Comparison of ENCODE assay signal across 31 cellular contexts in genomic region chr13:58376775-58377174, GRCh38.
A peak's percentile ranks its signal among the peaks of the same experiment; 100 is the strongest.
DNase-seq lines count a peak whose midpoint lies in the region; ATAC-seq, FAIRE-seq and TF ChIP-seq lines count a peak whose summit lies in the region.
"Had no signal": no experiment of that assay in that cellular context is flagged by ENCODE, and none has a peak within 500 bp of the region (broad histone marks: within the 10 kb centered on the region; RNA-seq: fewer than 3 reads in every experiment).

No MANE protein-coding gene starts in this region.

- no peak for TF ChIP-seq POLR2A in heart left ventricle (IDR thresholded peaks at IDR 0.05)

- H3K4me1 ChIP-seq in GM23338 (ENCODE audit: insufficient read depth) (no peaks in the 10 kb centered on the region), OCI-LY3 (ENCODE audit: low read length) (peaks cover 36% of the 10 kb centered on the region), heart left ventricle (no peaks in the 10 kb centered on the region)
- H3K4me1 ChIP-seq: heart right ventricle, SJCRH30, stomach, vagina had no signal

- H3K27ac Mint-ChIP-seq in GM23338, result no peak overlapping the region
- H3K27ac Mint-ChIP-seq: activated naive CD4-positive, alpha-beta T cell treated with anti-CD3 and anti-CD28 coated beads, Interleukin-2, amount 50 U/mL, for 24 hours; activated T-helper 2 cell treated with anti-CD3 and anti-CD28 coated beads, Interferon-gamma antibody, Interleukin-2, Interleukin-4, amounts not matched to agents 10 μg/mL and 5 μg/mL and 100 μg/mL, durations not matched to agents 14 hours and 24 hours and 36 hours; CD4-positive, alpha-beta T cell had no signal

- no peaks in the 10 kb centered on the region for H3K36me3 ChIP-seq in GM23338 (ENCODE audit: insufficient read depth)
- peaks cover 7% of the 10 kb centered on the region for H3K36me3 ChIP-seq in OCI-LY3 (replicated peaks; ENCODE audit: low read depth, low read length)
- no peaks in the 10 kb centered on the region for H3K36me3 ChIP-seq in heart left ventricle
- H3K36me3 ChIP-seq: heart right ventricle, neutrophil, SJCRH30, stomach, vagina had no signal

- H3K4me1 Mint-ChIP-seq in GM23338, result no peaks in the 10 kb centered on the region
- H3K4me1 Mint-ChIP-seq: activated naive CD4-positive, alpha-beta T cell treated with anti-CD3 and anti-CD28 coated beads, Interleukin-2, amount 50 U/mL, for 24 hours had no signal

- H3K27me3 ChIP-seq in GM23338 (ENCODE audit: insufficient read depth), result no peaks in the 10 kb centered on the region
- H3K27me3 ChIP-seq in OCI-LY3 (ENCODE audit: low read depth, low read length), result no peaks in the 10 kb centered on the region
- no peaks in the 10 kb centered on the region for H3K27me3 ChIP-seq in heart left ventricle
- H3K27me3 ChIP-seq: heart right ventricle, neutrophil, SJCRH30, stomach, vagina had no signal

- H3K4me2 ChIP-seq in GM23338 (no peak overlapping the region), OCI-LY3 (ENCODE audit: low read length) (peak overlapping the region; percentile 53)
- H3K4me2 ChIP-seq: smooth muscle cell had no signal

- no peak overlapping the region for H3K27ac ChIP-seq in GM23338 (ENCODE audit: low read depth)
- H3K27ac ChIP-seq in OCI-LY3 (ENCODE audit: low read length), result peak overlapping the region; percentile 78
- H3K27ac ChIP-seq in heart left ventricle, result no peak overlapping the region
- H3K27ac ChIP-seq: dorsolateral prefrontal cortex, heart right ventricle, HL-60, neutrophil, SJCRH30, stomach, vagina, VCaP had no signal

- FAIRE-seq in GM18507 (lab: Jason Lieb, UNC), result peak; percentile 15
- FAIRE-seq: keratinocyte had no signal

- DNase-seq in GM18507 (ENCODE audit: extremely low spot score, insufficient read length, low read depth) (no peak), GM23338 (ENCODE audit: low spot score) (no peak), heart left ventricle (no peak)
- DNase-seq in stimulated activated naive CD8-positive, alpha-beta T cell treated with anti-CD3 and anti-CD28 coated beads, Interleukin-15, Interleukin-2, amounts not matched to agents 100 U/mL and 50 U/mL, for 24 hours, result no peak
- DNase-seq: activated CD4-positive, alpha-beta T cell treated with anti-CD3 and anti-CD28 coated beads for 4 hours; amniotic stem cell; CD4-positive, alpha-beta T cell; dorsolateral prefrontal cortex; H7; heart right ventricle; KBM-7; NCI-H1417 treated with DMSO at 0.1 percent for 48 hours; NCI-H2029 treated with DMSO at 0.1 percent for 48 hours; NCI-H526; posterior cingulate gyrus; right cardiac atrium; SJCRH30; stomach; T-helper 9 cell had no signal

- TF ChIP-seq CTCF in GM23338 (conservative IDR thresholded peaks at IDR 0.05; ENCODE audit: low read depth in 2 of 2) (no peak), OCI-LY3 (IDR thresholded peaks at IDR 0.05; ENCODE audit: low read depth, low read length) (no peak), heart left ventricle (IDR thresholded peaks at IDR 0.05) (no peak)

- no peak overlapping the region for H3K9ac ChIP-seq in OCI-LY3 (ENCODE audit: low read length)

- H3F3A ChIP-seq in GM23338 (replicated peaks; ENCODE audit: low read depth), result no peaks in the 10 kb centered on the region

- no peaks in the 10 kb centered on the region for H3K36me3 Mint-ChIP-seq in GM23338 (ENCODE audit: low read depth)
- H3K36me3 Mint-ChIP-seq: activated naive CD4-positive, alpha-beta T cell treated with anti-CD3 and anti-CD28 coated beads, Interleukin-2, amount 50 U/mL, for 24 hours had no signal

- H2AFZ ChIP-seq in GM23338, result 0 out of 2 replicates have a peak overlapping the region, but pooled peaks have one; percentile 60
- H2AFZ ChIP-seq in OCI-LY3 (ENCODE audit: low read depth, low read length), result no peak overlapping the region

- H3K27me3 Mint-ChIP-seq in GM23338 (ENCODE audit: insufficient read depth, low read depth, poor library complexity), result no peaks in the 10 kb centered on the region
- H3K27me3 Mint-ChIP-seq: activated naive CD4-positive, alpha-beta T cell treated with anti-CD3 and anti-CD28 coated beads, Interleukin-2, amount 50 U/mL, for 24 hours; CD4-positive, alpha-beta T cell had no signal

- intact Hi-C loops in heart left ventricle (cut with DNase I), result no loop called here

- H3K79me2 ChIP-seq in GM23338 (replicated peaks; ENCODE audit: insufficient read depth) (no peaks in the 10 kb centered on the region), OCI-LY3 (ENCODE audit: low read length) (no peaks in the 10 kb centered on the region)

- 89 to 92% (median 90%) methylated on average over 5 of the region's 5 CpGs for whole genome bisulfite sequencing in heart left ventricle, 4 donors

- H3K4me3 Mint-ChIP-seq in GM23338, result no peak overlapping the region
- H3K4me3 Mint-ChIP-seq: activated naive CD4-positive, alpha-beta T cell treated with anti-CD3 and anti-CD28 coated beads, Interleukin-2, amount 50 U/mL, for 24 hours; CD4-positive, alpha-beta T cell had no signal

- peaks cover 11% of the 10 kb centered on the region; the same call in 1 of the 2 replicates for H3K9me3 ChIP-seq in OCI-LY3 (ENCODE audit: insufficient read depth, low read length)
- H3K9me3 ChIP-seq in heart left ventricle, result peaks cover 0 to 3% (median 0%) of the 10 kb centered on the region in 12 donors
- H3K9me3 ChIP-seq: neutrophil, SJCRH30, vagina had no signal

- no peaks in the 10 kb centered on the region for H3K9me2 ChIP-seq in GM23338 (ENCODE audit: insufficient read depth)

- H3K4me3 ChIP-seq in GM23338 (no peak overlapping the region), OCI-LY3 (ENCODE audit: low read length) (peak overlapping the region; percentile 24; the same call in 1 of the 2 replicates), heart left ventricle (no peak overlapping the region)
- H3K4me3 ChIP-seq: dorsolateral prefrontal cortex, heart right ventricle, SJCRH30, smooth muscle cell, stomach, vagina had no signal

- ATAC-seq in GM23338, result no peak
- peak; percentile 77 for ATAC-seq in HG03565 (IDR thresholded peaks at IDR 0.05; ENCODE audit: unreplicated experiment)
- no peak for ATAC-seq in heart left ventricle
- ATAC-seq in HG03469 (IDR thresholded peaks at IDR 0.05; ENCODE audit: unreplicated experiment), result no peak
- no peak for ATAC-seq in stimulated activated naive CD8-positive, alpha-beta T cell treated with anti-CD3 and anti-CD28 coated beads, Interleukin-15, Interleukin-2, amounts not matched to agents 100 U/mL and 50 U/mL, for 24 hours
- ATAC-seq in HG03571 (IDR thresholded peaks at IDR 0.05; ENCODE audit: unreplicated experiment), result no peak
- ATAC-seq: heart right ventricle, right cardiac atrium had no signal

- H4K20me1 ChIP-seq in GM23338 (replicated peaks; ENCODE audit: insufficient read depth) (no peaks in the 10 kb centered on the region), OCI-LY3 (ENCODE audit: insufficient read depth, low read length) (no peaks in the 10 kb centered on the region)

- H3K9me3 Mint-ChIP-seq in GM23338, result no peaks in the 10 kb centered on the region; the same call in 2 of the 3 replicates
- H3K9me3 Mint-ChIP-seq: activated naive CD4-positive, alpha-beta T cell treated with anti-CD3 and anti-CD28 coated beads, Interleukin-2, amount 50 U/mL, for 24 hours had no signal

TF ChIP-seq in GM23338, 12 proteins besides CTCF, POLR2A, EP300 and RAD21:
- no peak for TF ChIP-seq ZNF331 (CRISPR knock-in tag; IDR thresholded peaks at IDR 0.05; ENCODE audit: low read depth)
